10 cellular contexts compared by ENCODE assay signal in genomic region chr10:62839595-62839994, GRCh38.
"Had no signal": no experiment of that assay in that cellular context is flagged by ENCODE, and none has a peak within 500 bp of the region (broad histone marks: within the 10 kb centered on the region; RNA-seq: fewer than 3 reads in every experiment).

No MANE protein-coding gene starts in this region.

- H3K4me1 Mint-ChIP-seq: mesothelial cell of epicardium, neural crest cell had no signal

- DNase-seq: activated T-cell treated with anti-CD3 and anti-CD28 coated beads, Interleukin-2, amount 50 U/mL, for 48 hours; esophagus squamous epithelium; foreskin fibroblast; glutamatergic neuron; lower lobe of right lung; ovary; stimulated activated CD4-positive, alpha-beta T cell treated with anti-CD3 and anti-CD28 coated beads, Interleukin-4, amount 100 ng/mL, for 1 hour had no signal

- H3K4me3 Mint-ChIP-seq: mesothelial cell of epicardium, neural crest cell had no signal

- H3K27ac Mint-ChIP-seq: mesothelial cell of epicardium had no signal

- H3K36me3 Mint-ChIP-seq: mesothelial cell of epicardium had no signal

- H3K9me3 Mint-ChIP-seq: mesothelial cell of epicardium had no signal

- ATAC-seq: activated CD4-positive, CD25-positive, alpha-beta regulatory T cell treated with anti-CD3 and anti-CD28 coated beads, Interleukin-2, amount 50 U/mL, for 24 hours; lower lobe of right lung had no signal
